ENCODE assay signal across 9 cellular contexts in genomic region chr11:60914620-60915249, GRCh38. TPM values are rescaled to one million over a fixed set of nuclear protein-coding genes. Genes with fewer than 3 reads are reported as not detected.
DNase-seq lines count a peak whose midpoint lies in the region; ATAC-seq and TF ChIP-seq lines count a peak whose summit lies in the region.
"Had no signal": no experiment of that assay in that cellular context is flagged by ENCODE, and none has a peak within 500 bp of the region (broad histone marks: within the 10 kb centered on the region; RNA-seq: fewer than 3 reads in every experiment).

No MANE protein-coding gene starts in this region.

- 1% methylated on average over 13 to 31 of the region's 32 CpGs for WGBS in body of pancreas, 2 donors

- H3K36me3 ChIP-seq in ES-I3 (ENCODE audit: insufficient read depth, low read length), result no peaks in the 10 kb centered on the region
- peaks cover 11% of the 10 kb centered on the region for H3K36me3 ChIP-seq in RWPE2 (ENCODE audit: low read depth)
- H3K36me3 ChIP-seq in body of pancreas (replicated peaks in 1 of 2; ENCODE audit: insufficient read depth in 1 of 2, low read depth in 2 of 2), result no peaks in the 10 kb centered on the region

- intact Hi-C loops in body of pancreas (cut with DNase I), result no loop called here

- H3K9me3 ChIP-seq in ES-I3 (ENCODE audit: control insufficient read depth, insufficient read depth, low read length), result no peaks in the 10 kb centered on the region
- H3K9me3 ChIP-seq in RWPE2 (ENCODE audit: severe bottlenecking), result no peaks in the 10 kb centered on the region
- no peaks in the 10 kb centered on the region for H3K9me3 ChIP-seq in body of pancreas

- H3K27me3 ChIP-seq in RWPE2 (ENCODE audit: insufficient read depth, poor library complexity, severe bottlenecking) (no peaks in the 10 kb centered on the region), body of pancreas (no peaks in the 10 kb centered on the region)

- peak overlapping the region; percentile 87 for H3K9ac ChIP-seq in ES-I3 (ENCODE audit: low read depth, low read length)

- no peak for TF ChIP-seq POLR2A in body of pancreas (IDR thresholded peaks at IDR 0.05)

- H3K4me1 ChIP-seq in ES-I3 (ENCODE audit: insufficient read depth, low read length), result peaks cover 20% of the 10 kb centered on the region
- H3K4me1 ChIP-seq in RWPE2 (ENCODE audit: insufficient read depth, poor library complexity, severe bottlenecking), result peaks cover 21% of the 10 kb centered on the region
- peaks cover 39% of the 10 kb centered on the region for H3K4me1 ChIP-seq in body of pancreas

- peak overlapping the region; percentile 65 for H3K27ac ChIP-seq in RWPE2 (ENCODE audit: poor library complexity, severe bottlenecking)
- H3K27ac ChIP-seq in body of pancreas, result peak overlapping the region; percentile 68 to 92 (median 86)

- H3K4me3 Mint-ChIP-seq in stimulated activated naive B cell treated with anti-CD40 and anti-IgM and Interleukin-4, amounts not matched to agents 10 μg/mL and 1 μg/mL and 100 μg/mL, for 72 hours, result peak overlapping the region; percentile 85 to 100

- H3K4me3 ChIP-seq in RWPE2 (ENCODE audit: severe bottlenecking) (peak overlapping the region; percentile 51), body of pancreas (peak overlapping the region; percentile 77 to 79)

- peaks cover 7% of the 10 kb centered on the region in 2 donors for H3K9me3 Mint-ChIP-seq in stimulated activated naive B cell treated with anti-CD40 and anti-IgM and Interleukin-4, amounts not matched to agents 10 μg/mL and 1 μg/mL and 100 μg/mL, for 72 hours

- no peaks in the 10 kb centered on the region for H3K27me3 Mint-ChIP-seq in stimulated activated naive B cell treated with anti-CD40 and anti-IgM and Interleukin-4, amounts not matched to agents 10 μg/mL and 1 μg/mL and 100 μg/mL, for 72 hours

- H3K27ac Mint-ChIP-seq in stimulated activated naive B cell treated with anti-CD40 and anti-IgM and Interleukin-4, amounts not matched to agents 10 μg/mL and 1 μg/mL and 100 μg/mL, for 72 hours, result peak overlapping the region; percentile 93

- peaks cover 14 to 19% of the 10 kb centered on the region in 2 donors for H3K36me3 Mint-ChIP-seq in stimulated activated naive B cell treated with anti-CD40 and anti-IgM and Interleukin-4, amounts not matched to agents 10 μg/mL and 1 μg/mL and 100 μg/mL, for 72 hours

- H3K4me1 Mint-ChIP-seq in stimulated activated naive B cell treated with anti-CD40 and anti-IgM and Interleukin-4, amounts not matched to agents 10 μg/mL and 1 μg/mL and 100 μg/mL, for 72 hours, result peaks cover 55 to 94% of the 10 kb centered on the region in 2 donors

- peak; percentile 2 for ATAC-seq in HG02623 (IDR thresholded peaks at IDR 0.05; ENCODE audit: unreplicated experiment)
- ATAC-seq in RWPE2 (ENCODE audit: low read depth), result peak; percentile 22
- peak; percentile 42 for ATAC-seq in body of pancreas
- peak; percentile 8 to 9 for ATAC-seq in stimulated activated naive B cell treated with anti-CD40 and anti-IgM and Interleukin-4, amounts not matched to agents 10 μg/mL and 1 μg/mL and 100 μg/mL, for 72 hours (replicated peaks)

- DNase-seq in RWPE2 (ENCODE audit: low spot score) (no peak), body of pancreas (peak in 3 of 4 donors; percentile 32 to 50 (median 38)), iris pigment epithelial cell (ENCODE audit: low read depth) (peak; percentile 50), retina (no peak), NOMO-1 treated with DMSO at 0.1 percent for 48 hours (lab: John Stamatoyannopoulos, UW; ENCODE audit: unreplicated experiment) (no peak)
- DNase-seq in stimulated activated naive B cell treated with anti-CD40 and anti-IgM and Interleukin-4, amounts not matched to agents 10 μg/mL and 1 μg/mL and 100 μg/mL, for 72 hours, result no peak

- TF ChIP-seq CTCF in RWPE2 (IDR thresholded peaks at IDR 0.05; ENCODE audit: poor library complexity, severe bottlenecking), result no peak
- no peak for TF ChIP-seq CTCF in body of pancreas (IDR thresholded peaks at IDR 0.05)

RNA-seq across cellular contexts. Expression of gene TMEM109, which starts 0.8 kb away (rescaled TPM):
- total RNA-seq in body of pancreas, result 10 to 100 TPM; 59.9 to 62.6 TPM

RNA-seq across cellular contexts. Expression of gene PRPF19, which starts 8.3 kb away (rescaled TPM):
- total RNA-seq in body of pancreas, result 10 to 100 TPM; 22.1 to 27.0 TPM

RNA-seq across cellular contexts. Expression of gene TMEM132A, which starts 9.5 kb away (rescaled TPM):
- 10 to 100 TPM in 1 of 2 donors, 1 to 10 TPM in 1; 9.3 to 12.2 TPM for total RNA-seq in body of pancreas

RNA-seq across cellular contexts. Expression of gene SLC15A3, which starts 37.2 kb away (rescaled TPM):
- 1 to 10 TPM; 2.0 to 6.2 TPM for total RNA-seq in body of pancreas

RNA-seq across cellular contexts. Expression of gene ZP1, which starts 47.4 kb away (rescaled TPM):
- total RNA-seq in body of pancreas, result not detected
- total RNA-seq: activated CD8-positive, alpha-beta memory T cell treated with anti-CD3 and anti-CD28 coated beads for 36 hours had no signal

Comparison
In these comparisons a context has a peak if more than half of its experiments do, and no peak if none do; other contexts are left out.
1. DNase-seq: peak in body of pancreas (3 of 4) and iris pigment epithelial cell (single experiment); none in RWPE2 (single experiment), stimulated activated naive B cell treated with anti-CD40 and anti-IgM and Interleukin-4, amounts not matched to agents 10 μg/mL and 1 μg/mL and 100 μg/mL, for 72 hours (single experiment), retina (single experiment) and NOMO-1 treated with DMSO at 0.1 percent for 48 hours (single experiment).
2. Peak in every context shown above with its lines, with median percentiles within 50 percentile points of each other: ATAC-seq.